Comparison of ENCODE assay signal across 20 cellular contexts in genomic region chr4:11368701-11369115, GRCh38. TPM values are rescaled to one million over a fixed set of nuclear protein-coding genes. Genes with fewer than 3 reads are reported as not detected.
DNase-seq lines count a peak whose midpoint lies in the region; ATAC-seq and TF ChIP-seq lines count a peak whose summit lies in the region.
"Had no signal": no experiment of that assay in that cellular context is flagged by ENCODE, and none has a peak within 500 bp of the region (broad histone marks: within the 10 kb centered on the region; RNA-seq: fewer than 3 reads in every experiment).

No MANE protein-coding gene starts in this region.

- peaks cover 0 to 21% (median 17%) of the 10 kb centered on the region in 7 donors for H3K27me3 ChIP-seq in heart right ventricle
- H3K27me3 ChIP-seq in naive thymus-derived CD4-positive, alpha-beta T cell (ENCODE audit: control insufficient read depth in 2 of 2, insufficient read depth in 2 of 2, low read length in 2 of 2), result no peaks in the 10 kb centered on the region
- H3K27me3 ChIP-seq in tibial nerve, result no peaks in the 10 kb centered on the region
- peaks cover 0 to 12% of the 10 kb centered on the region in 2 donors for H3K27me3 ChIP-seq in tibial artery

- TF ChIP-seq CTCF in heart right ventricle (IDR thresholded peaks at IDR 0.05) (no peak), tibial nerve (IDR thresholded peaks at IDR 0.05) (no peak), tibial artery (IDR thresholded peaks at IDR 0.05) (no peak)

- ATAC-seq in Right ventricle myocardium superior (ENCODE audit: poor library complexity), result peak; percentile 52
- ATAC-seq in heart right ventricle, result peak in 3 of 8 donors; percentile 29 to 61 (median 47)
- peak; percentile 51 for ATAC-seq in naive thymus-derived CD4-positive, alpha-beta T cell
- no peak for ATAC-seq in GM21786 (IDR thresholded peaks at IDR 0.05; ENCODE audit: unreplicated experiment)
- no peak for ATAC-seq in GM18502 (IDR thresholded peaks at IDR 0.05; ENCODE audit: poor library complexity, unreplicated experiment)
- ATAC-seq: activated CD4-positive, alpha-beta T cell treated with anti-CD3 and anti-CD28 coated beads for 36 hours had no signal

- intact Hi-C loops in Right ventricle myocardium superior (cut with DNase I), result no loop called here
- intact Hi-C loops in cardiac septum (cut with DNase I), result no loop called here
- intact Hi-C loops in heart right ventricle (cut with DNase I), result no loop called here
- intact Hi-C loops in naive thymus-derived CD4-positive, alpha-beta T cell (cut with micrococcal nuclease), result no loop called here
- intact Hi-C loops in tibial artery (cut with DNase I; ENCODE audit: low total_unique reads), result no loop called here

- WGBS in heart right ventricle, 2 donors, result 15 to 25% methylated on average over 49 to 53 of the region's 53 CpGs
- 33 to 44% methylated on average over 25 to 53 of the region's 53 CpGs for WGBS in tibial nerve, 2 donors

- CTCF ChIA-PET in naive thymus-derived CD4-positive, alpha-beta T cell (lab: Charles Lee), result no interaction called here

- peak; percentile 31 for DNase-seq in Right ventricle myocardium superior
- DNase-seq in cardiac septum (ENCODE audit: low spot score), result no peak
- peak in 1 of 2 donors; percentile 7 for DNase-seq in heart right ventricle
- no peak for DNase-seq in naive thymus-derived CD4-positive, alpha-beta T cell
- DNase-seq in tibial nerve (ENCODE audit: low spot score in 2 of 2), result no peak
- no peak for DNase-seq in tibial artery
- DNase-seq: 8988T; activated CD4-positive, alpha-beta T cell treated with anti-CD3 and anti-CD28 coated beads for 36 hours; activated T-cell treated with anti-CD3 and anti-CD28 coated beads, Interleukin-2, amount 50 U/mL, for 1 hour; CD8-positive, alpha-beta T cell; mesenchymal stem cell; MV-4-11; NCI-H187; NCI-H526 treated with DMSO at 0.1 percent for 48 hours; occipital lobe; stimulated activated CD4-positive, alpha-beta T cell treated with anti-CD3 and anti-CD28 coated beads, Interleukin-4, amount 100 ng/mL, for 1 hour; stimulated activated naive CD4-positive, alpha-beta T cell treated with Interleukin-2 at 50 U/mL for 16 hours had no signal

- no peak for TF ChIP-seq POLR2A in tibial nerve (IDR thresholded peaks at IDR 0.05)

- no peak overlapping the region for H3K27ac Mint-ChIP-seq in naive thymus-derived CD4-positive, alpha-beta T cell
- H3K27ac Mint-ChIP-seq: activated CD4-positive, alpha-beta T cell treated with anti-CD3 and anti-CD28 coated beads for 36 hours; CD8-positive, alpha-beta T cell; T-helper 1 cell treated with Interleukin-12 subunit alpha and Interleukin-12 subunit beta and Interleukin-4 antibody, amounts not matched to agents 30 μg/mL and 1 μg/mL, for 36 hours had no signal

- H3K9me3 Mint-ChIP-seq in naive thymus-derived CD4-positive, alpha-beta T cell, result peaks cover 0 to 6% (median 0%) of the 10 kb centered on the region in 11 donors
- H3K9me3 Mint-ChIP-seq: CD8-positive, alpha-beta T cell; T-helper 1 cell treated with Interleukin-12 subunit alpha and Interleukin-12 subunit beta and Interleukin-4 antibody, amounts not matched to agents 30 μg/mL and 1 μg/mL, for 36 hours had no signal

- no peak for TF ChIP-seq EP300 in tibial nerve (IDR thresholded peaks at IDR 0.05)

- H3K27ac ChIP-seq in heart right ventricle, result no peak overlapping the region
- no peak overlapping the region for H3K27ac ChIP-seq in naive thymus-derived CD4-positive, alpha-beta T cell (ENCODE audit: low read depth, low read length)
- no peak overlapping the region for H3K27ac ChIP-seq in tibial nerve
- no peak overlapping the region for H3K27ac ChIP-seq in tibial artery

- H3K4me1 ChIP-seq in heart right ventricle, result peaks cover 0 to 9% (median 4%) of the 10 kb centered on the region in 9 donors
- no peaks in the 10 kb centered on the region for H3K4me1 ChIP-seq in naive thymus-derived CD4-positive, alpha-beta T cell (ENCODE audit: control insufficient read depth in 2 of 2, insufficient read depth in 2 of 2, low read length in 2 of 2)
- peaks cover 0 to 29% (median 0%) of the 10 kb centered on the region in 4 donors for H3K4me1 ChIP-seq in tibial nerve
- H3K4me1 ChIP-seq in tibial artery, result no peaks in the 10 kb centered on the region

- peak overlapping the region in 7 of 10 donors; percentile 8 to 32 (median 24) for H3K4me3 ChIP-seq in heart right ventricle
- H3K4me3 ChIP-seq in naive thymus-derived CD4-positive, alpha-beta T cell (ENCODE audit: low read length), result no peak overlapping the region
- no peak overlapping the region for H3K4me3 ChIP-seq in tibial nerve
- no peak overlapping the region for H3K4me3 ChIP-seq in tibial artery

- no peaks in the 10 kb centered on the region for H3K9me3 ChIP-seq in heart right ventricle
- no peaks in the 10 kb centered on the region for H3K9me3 ChIP-seq in naive thymus-derived CD4-positive, alpha-beta T cell (ENCODE audit: control insufficient read depth in 2 of 3, low read length in 3 of 3)
- peaks cover 0 to 7% (median 0%) of the 10 kb centered on the region in 4 donors for H3K9me3 ChIP-seq in tibial nerve
- H3K9me3 ChIP-seq in tibial artery, result no peaks in the 10 kb centered on the region

- no peaks in the 10 kb centered on the region for H3K36me3 Mint-ChIP-seq in naive thymus-derived CD4-positive, alpha-beta T cell
- H3K36me3 Mint-ChIP-seq: CD8-positive, alpha-beta T cell had no signal

- H3K36me3 ChIP-seq in heart right ventricle, result no peaks in the 10 kb centered on the region
- H3K36me3 ChIP-seq in naive thymus-derived CD4-positive, alpha-beta T cell (ENCODE audit: control insufficient read depth in 2 of 3, insufficient read depth in 3 of 3, low read length in 3 of 3), result no peaks in the 10 kb centered on the region
- H3K36me3 ChIP-seq in tibial nerve, result no peaks in the 10 kb centered on the region
- H3K36me3 ChIP-seq in tibial artery, result no peaks in the 10 kb centered on the region

- H3K4me3 Mint-ChIP-seq in naive thymus-derived CD4-positive, alpha-beta T cell, result no peak overlapping the region
- H3K4me3 Mint-ChIP-seq: activated CD4-positive, alpha-beta T cell treated with anti-CD3 and anti-CD28 coated beads for 36 hours; CD8-positive, alpha-beta T cell; T-helper 1 cell treated with Interleukin-12 subunit alpha and Interleukin-12 subunit beta and Interleukin-4 antibody, amounts not matched to agents 30 μg/mL and 1 μg/mL, for 36 hours had no signal

- H3K4me1 Mint-ChIP-seq in naive thymus-derived CD4-positive, alpha-beta T cell, result no peaks in the 10 kb centered on the region
- H3K4me1 Mint-ChIP-seq: activated CD4-positive, alpha-beta T cell treated with anti-CD3 and anti-CD28 coated beads for 36 hours had no signal

- H3K27me3 Mint-ChIP-seq in naive thymus-derived CD4-positive, alpha-beta T cell, result peaks cover 5 to 24% (median 20%) of the 10 kb centered on the region in 5 donors

- POLR2A ChIA-PET in naive thymus-derived CD4-positive, alpha-beta T cell (lab: Charles Lee), result no interaction called here

RNA-seq across cellular contexts. Expression of gene HS3ST1, which starts 60.0 kb away (rescaled TPM):
- 1.2 TPM for total RNA-seq in Right ventricle myocardium superior
- 1.2 TPM for total RNA-seq in cardiac septum
- 1 to 10 TPM in 6 of 10 donors, under 1 TPM in 4; 0.27 to 1.5 (median 1.1) TPM for total RNA-seq in heart right ventricle
- 1 to 10 TPM in 1 of 2 donors, under 1 TPM in 1; 0.88 to 2.1 TPM for polyA plus RNA-seq in heart right ventricle
- total RNA-seq in naive thymus-derived CD4-positive, alpha-beta T cell, result under 1 TPM in 4 of 5 experiments, not detected in 1; 0.32 to 0.95 (median 0.63) TPM
- polyA plus RNA-seq in naive thymus-derived CD4-positive, alpha-beta T cell, result not detected
- 1 to 10 TPM in 3 of 4 donors, under 1 TPM in 1; 0.21 to 6.0 (median 2.1) TPM for total RNA-seq in tibial nerve
- total RNA-seq: activated CD4-positive, alpha-beta T cell treated with anti-CD3 and anti-CD28 coated beads for 36 hours; CD8-positive, alpha-beta T cell had no signal

Comparison
In these comparisons a context has a peak if more than half of its experiments do, and no peak if none do; other contexts are left out.
1. ATAC-seq: peak in Right ventricle myocardium superior (single experiment) and naive thymus-derived CD4-positive, alpha-beta T cell (single experiment); none in GM21786 (single experiment) and GM18502 (single experiment).
2. H3K4me3 ChIP-seq: peak in heart right ventricle (7 of 10); none in naive thymus-derived CD4-positive, alpha-beta T cell (single experiment), tibial nerve (0 of 4) and tibial artery (0 of 2).